ENCODE assay signal across 18 cellular contexts in genomic region chr18:36780748-36781147, GRCh38. TPM values are rescaled to one million over a fixed set of nuclear protein-coding genes. Genes with fewer than 3 reads are reported as not detected.
A peak's percentile ranks its signal among the peaks of the same experiment; 100 is the strongest.
DNase-seq lines count a peak whose midpoint lies in the region; ATAC-seq and TF ChIP-seq lines count a peak whose summit lies in the region.
"Had no signal": no experiment of that assay in that cellular context is flagged by ENCODE, and none has a peak within 500 bp of the region (broad histone marks: within the 10 kb centered on the region; RNA-seq: fewer than 3 reads in every experiment).

No MANE protein-coding gene starts in this region.

- H3K4me2 ChIP-seq in PC-3 (ENCODE audit: low read length), result no peak overlapping the region
- H3K4me2 ChIP-seq: A549; BLaER1 treated with 17β-estradiol and CSF1 and Interleukin-3, amounts not matched to agents 10 nM and 100 nM had no signal

- H3K27ac Mint-ChIP-seq in activated CD4-positive, alpha-beta T cell treated with anti-CD3 and anti-CD28 coated beads, Interleukin-2, amount 10 ng/mL, durations not matched to agents 7 days and 5 days, result no peak overlapping the region
- H3K27ac Mint-ChIP-seq: CD8-positive, alpha-beta T cell had no signal

- no TSS peak for BruUV-seq in PC-3 (replicated peaks; lab: Mats Ljungman, UMichigan)

- no peaks in the 10 kb centered on the region for H3K4me1 ChIP-seq in PC-3 (ENCODE audit: insufficient read depth, low read length)
- H3K4me1 ChIP-seq: A549 had no signal

- H3F3A ChIP-seq in PC-3 (ENCODE audit: low read length, unreplicated experiment), result no peaks in the 10 kb centered on the region

- intact Hi-C loops in PC-3 (cut with micrococcal nuclease), result no loop called here

- no peak overlapping the region for H3K4me3 Mint-ChIP-seq in activated CD4-positive, alpha-beta T cell treated with anti-CD3 and anti-CD28 coated beads, Interleukin-2, amount 10 ng/mL, durations not matched to agents 7 days and 5 days
- H3K4me3 Mint-ChIP-seq: CD8-positive, alpha-beta T cell had no signal

- H3K79me2 ChIP-seq in PC-3 (ENCODE audit: low read length), result no peaks in the 10 kb centered on the region

- H3K4me1 Mint-ChIP-seq in activated CD4-positive, alpha-beta T cell treated with anti-CD3 and anti-CD28 coated beads, Interleukin-2, amount 10 ng/mL, durations not matched to agents 7 days and 5 days, result no peaks in the 10 kb centered on the region

- H3K27me3 Mint-ChIP-seq in activated CD4-positive, alpha-beta T cell treated with anti-CD3 and anti-CD28 coated beads, Interleukin-2, amount 10 ng/mL, durations not matched to agents 7 days and 5 days, result no peaks in the 10 kb centered on the region

- H3K9me3 Mint-ChIP-seq in activated CD4-positive, alpha-beta T cell treated with anti-CD3 and anti-CD28 coated beads, Interleukin-2, amount 10 ng/mL, durations not matched to agents 7 days and 5 days, result no peaks in the 10 kb centered on the region
- H3K9me3 Mint-ChIP-seq: CD8-positive, alpha-beta T cell had no signal

- TF ChIP-seq CTCF in PC-3 (conservative IDR thresholded peaks at IDR 0.05; ENCODE audit: low read depth, low read length), result no peak
- no peak for TF ChIP-seq CTCF in choroid plexus epithelial cell (conservative IDR thresholded peaks at IDR 0.05; ENCODE audit: low read depth, low read length)

- no peaks in the 10 kb centered on the region for H3K9me3 ChIP-seq in PC-3 (ENCODE audit: low read length)
- H3K9me3 ChIP-seq: A549; BLaER1 treated with 17β-estradiol and CSF1 and Interleukin-3, amounts not matched to agents 10 nM and 100 nM had no signal

- peaks cover 6% of the 10 kb centered on the region for H3K36me3 Mint-ChIP-seq in activated CD4-positive, alpha-beta T cell treated with anti-CD3 and anti-CD28 coated beads, Interleukin-2, amount 10 ng/mL, durations not matched to agents 7 days and 5 days (ENCODE audit: low read depth)

- no peak overlapping the region for H2AFZ ChIP-seq in PC-3 (ENCODE audit: low read length)

- H3K4me3 ChIP-seq in PC-3 (ENCODE audit: low read length) (no peak overlapping the region), choroid plexus epithelial cell (ENCODE audit: low read depth, low read length) (no peak overlapping the region)
- H3K4me3 ChIP-seq: A549; BLaER1 treated with 17β-estradiol and CSF1 and Interleukin-3, amounts not matched to agents 10 nM and 100 nM had no signal

- H3K9me2 ChIP-seq in PC-3 (replicated peaks; ENCODE audit: low read length), result no peaks in the 10 kb centered on the region

- H3K27me3 ChIP-seq in PC-3 (ENCODE audit: low read length), result no peaks in the 10 kb centered on the region
- H3K27me3 ChIP-seq: BLaER1 treated with 17β-estradiol and CSF1 and Interleukin-3, amounts not matched to agents 10 nM and 100 nM had no signal

- DNase-seq in EL (peak; percentile 45), PC-3 (no peak), choroid plexus epithelial cell (ENCODE audit: low read depth) (peak; percentile 28), iris pigment epithelial cell (ENCODE audit: low read depth) (peak; percentile 27), NCI-H748 treated with DMSO at 0.1 percent for 48 hours (lab: John Stamatoyannopoulos, UW) (no peak)
- DNase-seq in activated CD4-positive, alpha-beta T cell treated with anti-CD3 and anti-CD28 coated beads, Interleukin-2, amount 10 ng/mL, durations not matched to agents 7 days and 5 days, result no peak
- DNase-seq: Calu3; CD8-positive, alpha-beta T cell; DMS53; NCI-H1105; NCI-H774; OCI-M1; RPMI8226; SHP77 treated with DMSO at 0.1 percent for 48 hours had no signal

- no peak overlapping the region for H3K27ac ChIP-seq in PC-3 (ENCODE audit: low read length)
- H3K27ac ChIP-seq: A549; BLaER1 treated with 17β-estradiol and CSF1 and Interleukin-3, amounts not matched to agents 10 nM and 100 nM had no signal

- H4K20me1 ChIP-seq in PC-3 (ENCODE audit: low read length), result no peaks in the 10 kb centered on the region

- CTCF ChIA-PET in PC-3 (lab: Charles Lee), result no interaction called here
- CTCF ChIA-PET in activated CD4-positive, alpha-beta T cell treated with anti-CD3 and anti-CD28 coated beads, Interleukin-2, amount 10 ng/mL, durations not matched to agents 7 days and 5 days (lab: Charles Lee), result no interaction called here

- TF ChIP-seq POLR2A in GM18505 (IDR thresholded peaks at IDR 0.05; ENCODE audit: borderline replicate concordance, extremely low read depth, insufficient read depth, insufficient read length), result no peak

- peak; percentile 51 for ATAC-seq in PC-3
- no peak for ATAC-seq in GM18505 (IDR thresholded peaks at IDR 0.05; ENCODE audit: unreplicated experiment)
- no peak for ATAC-seq in HG02678 (IDR thresholded peaks at IDR 0.05; ENCODE audit: unreplicated experiment)
- ATAC-seq: A549; CD8-positive, alpha-beta T cell had no signal

- H3K9ac ChIP-seq in PC-3 (ENCODE audit: low read length), result no peak overlapping the region
- H3K9ac ChIP-seq: BLaER1 treated with 17β-estradiol and CSF1 and Interleukin-3, amounts not matched to agents 10 nM and 100 nM had no signal

- H3K36me3 ChIP-seq in PC-3 (ENCODE audit: low read depth, low read length), result no peaks in the 10 kb centered on the region

- POLR2A ChIA-PET in PC-3 (lab: Charles Lee; ENCODE audit: unreplicated experiment), result no interaction called here
- POLR2A ChIA-PET in activated CD4-positive, alpha-beta T cell treated with anti-CD3 and anti-CD28 coated beads, Interleukin-2, amount 10 ng/mL, durations not matched to agents 7 days and 5 days (lab: Charles Lee), result no interaction called here

RNA-seq across cellular contexts. Expression of gene TPGS2, which starts 48.1 kb away (rescaled TPM):
- total RNA-seq in PC-3 (2014; rRNA removed), result 44.2 and 44.9 TPM in 2 replicates
- total RNA-seq in activated CD4-positive, alpha-beta T cell treated with anti-CD3 and anti-CD28 coated beads, Interleukin-2, amount 10 ng/mL, durations not matched to agents 7 days and 5 days, result 100 to 1,000 TPM; 125 to 158 TPM

RNA-seq across cellular contexts. Expression of gene KIAA1328, which starts 48.2 kb away (rescaled TPM):
- total RNA-seq in PC-3 (2014; rRNA removed), result 1.6 and 4.4 TPM in 2 replicates
- total RNA-seq in activated CD4-positive, alpha-beta T cell treated with anti-CD3 and anti-CD28 coated beads, Interleukin-2, amount 10 ng/mL, durations not matched to agents 7 days and 5 days, result 1 to 10 TPM; 7.0 to 8.1 TPM

Comparison
In these comparisons a context has a peak if more than half of its experiments do, and no peak if none do; other contexts are left out.
1. DNase-seq: peak in EL (single experiment), choroid plexus epithelial cell (single experiment) and iris pigment epithelial cell (single experiment); none in PC-3 (single experiment), activated CD4-positive, alpha-beta T cell treated with anti-CD3 and anti-CD28 coated beads, Interleukin-2, amount 10 ng/mL, durations not matched to agents 7 days and 5 days (single experiment) and NCI-H748 treated with DMSO at 0.1 percent for 48 hours (single experiment).